15 cellular contexts compared by ENCODE assay signal in genomic region chr21:35911412-35912191, GRCh38.
DNase-seq lines count a peak whose midpoint lies in the region; ATAC-seq and TF ChIP-seq lines count a peak whose summit lies in the region.
"Had no signal": no experiment of that assay in that cellular context is flagged by ENCODE, and none has a peak within 500 bp of the region (broad histone marks: within the 10 kb centered on the region; RNA-seq: fewer than 3 reads in every experiment).

No MANE protein-coding gene starts in this region.

- ATAC-seq in left ventricle myocardium superior (peak; percentile 29), heart left ventricle (no peak), body of pancreas (peak; percentile 27), lower lobe of right lung (peak; percentile 74 to 78), HG03159 (IDR thresholded peaks at IDR 0.05; ENCODE audit: unreplicated experiment) (no peak)
- ATAC-seq: A549 had no signal

- H3K27me3 ChIP-seq in heart left ventricle: peaks cover 0 to 2% (median 0%) of the 10 kb centered on the region in 9 donors
- no peaks in the 10 kb centered on the region for H3K27me3 ChIP-seq in body of pancreas
- no peaks in the 10 kb centered on the region for H3K27me3 ChIP-seq in lower lobe of right lung (ENCODE audit: low read depth)

- H3K4me1 ChIP-seq in heart left ventricle (peaks cover 0 to under 1% (median 0%) of the 10 kb centered on the region in 12 donors), body of pancreas (no peaks in the 10 kb centered on the region), lower lobe of right lung (no peaks in the 10 kb centered on the region)
- H3K4me1 ChIP-seq: A549 had no signal

- H3K36me3 ChIP-seq in heart left ventricle (no peaks in the 10 kb centered on the region), body of pancreas (replicated peaks in 1 of 2; ENCODE audit: insufficient read depth in 1 of 2, low read depth in 2 of 2) (no peaks in the 10 kb centered on the region), lower lobe of right lung (no peaks in the 10 kb centered on the region)
- H3K36me3 ChIP-seq: HAP-1 had no signal

- no peak overlapping the region for H3K27ac ChIP-seq in heart left ventricle
- H3K27ac ChIP-seq in body of pancreas: no peak overlapping the region
- no peak overlapping the region for H3K27ac ChIP-seq in lower lobe of right lung
- H3K27ac ChIP-seq: A549 had no signal

- 64 to 75% (median 73%) methylated on average over 4 of the region's 4 CpGs for WGBS in heart left ventricle, 4 donors
- WGBS in body of pancreas, 2 donors: 68 to 74% methylated on average over 4 of the region's 4 CpGs

- TF ChIP-seq POLR2A in heart left ventricle (IDR thresholded peaks at IDR 0.05) (no peak), body of pancreas (IDR thresholded peaks at IDR 0.05) (no peak)

- H3K9me3 ChIP-seq in heart left ventricle (peaks cover 0 to 12% (median 0%) of the 10 kb centered on the region in 12 donors), body of pancreas (no peaks in the 10 kb centered on the region), lower lobe of right lung (no peaks in the 10 kb centered on the region)
- H3K9me3 ChIP-seq: A549, HAP-1 had no signal

- intact Hi-C loops in left ventricle myocardium superior (cut with micrococcal nuclease): no loop called here
- intact Hi-C loops in heart left ventricle (cut with DNase I): no loop called here
- intact Hi-C loops in body of pancreas (cut with DNase I): no loop called here
- intact Hi-C loops in lower lobe of right lung (cut with DNase I): no loop called here

- no peak for DNase-seq in left ventricle myocardium superior
- no peak for DNase-seq in heart left ventricle
- no peak for DNase-seq in body of pancreas
- no peak for DNase-seq in lower lobe of right lung
- DNase-seq in HPDE6-E6E7 (ENCODE audit: extremely low spot score): no peak
- no peak for DNase-seq in activated naive CD4-positive, alpha-beta T cell treated with anti-CD3 and anti-CD28 coated beads, Interleukin-2, amount 50 U/mL, for 16 hours
- no peak for DNase-seq in activated CD4-positive, alpha-beta T cell treated with anti-CD3 and anti-CD28 coated beads for 4 hours
- DNase-seq: C1 segment of cervical spinal cord, NCI-H1048, NCI-H146, NCI-H226, NCI-H748 treated with DMSO at 0.1 percent for 48 hours had no signal

- H3K4me3 ChIP-seq in heart left ventricle (no peak overlapping the region), body of pancreas (no peak overlapping the region), lower lobe of right lung (no peak overlapping the region)
- H3K4me3 ChIP-seq: A549, HAP-1 had no signal

- TF ChIP-seq CTCF in heart left ventricle (IDR thresholded peaks at IDR 0.05) (no peak), body of pancreas (IDR thresholded peaks at IDR 0.05) (no peak), lower lobe of right lung (IDR thresholded peaks at IDR 0.05) (no peak)

Comparison
In these comparisons a context has a peak if more than half of its experiments do, and no peak if none do; other contexts are left out.
1. ATAC-seq: peak in left ventricle myocardium superior (single experiment), body of pancreas (single experiment) and lower lobe of right lung (2 of 2); none in heart left ventricle (0 of 4) and HG03159 (single experiment).